1 cellular context compared by ENCODE assay signal in genomic region chr13:52838433-52839107, GRCh38.
TF ChIP-seq lines count a peak whose summit lies in the region.

No MANE protein-coding gene starts in this region.

TF ChIP-seq in GM23338, 12 proteins besides CTCF, POLR2A, EP300 and RAD21 (continued from another document):
- TF ChIP-seq ZNF462 (CRISPR knock-in tag; IDR thresholded peaks at IDR 0.05) (no peak), ZNF331 (CRISPR knock-in tag; IDR thresholded peaks at IDR 0.05; ENCODE audit: low read depth) (no peak), POLR2AphosphoS5 (IDR thresholded peaks at IDR 0.05; ENCODE audit: low read depth) (no peak), JUNB (IDR thresholded peaks at IDR 0.05; ENCODE audit: unreplicated experiment) (no peak), EZH2 (IDR thresholded peaks at IDR 0.05; ENCODE audit: low read depth, unreplicated experiment) (no peak), STAT1 (IDR thresholded peaks at IDR 0.05; ENCODE audit: unreplicated experiment) (no peak), EZH2phosphoT487 (IDR thresholded peaks at IDR 0.05; ENCODE audit: unreplicated experiment) (no peak), NANOG (IDR thresholded peaks at IDR 0.05; ENCODE audit: borderline replicate concordance) (no peak), CREB1 (CRISPR knock-in tag; IDR thresholded peaks at IDR 0.05; ENCODE audit: low read depth) (no peak), REST (IDR thresholded peaks at IDR 0.05; ENCODE audit: unreplicated experiment) (no peak)
